ENCODE assay signal across 1 cellular context in genomic region chr15:66504563-66505429, GRCh38.
TF ChIP-seq lines count a peak whose summit lies in the region.

TSS of gene RPL4 (minus strand) at chr15:66504855. CDS start at chr15:66504790, 65 bp downstream.
TSS of gene ZWILCH (plus strand) at chr15:66505326. CDS start at chr15:66505339, 13 bp downstream.

TF ChIP-seq in K562, 482 proteins besides CTCF, POLR2A, EP300 and RAD21 (continued from another document and continues in another):
- TF ChIP-seq, protein P1, sequence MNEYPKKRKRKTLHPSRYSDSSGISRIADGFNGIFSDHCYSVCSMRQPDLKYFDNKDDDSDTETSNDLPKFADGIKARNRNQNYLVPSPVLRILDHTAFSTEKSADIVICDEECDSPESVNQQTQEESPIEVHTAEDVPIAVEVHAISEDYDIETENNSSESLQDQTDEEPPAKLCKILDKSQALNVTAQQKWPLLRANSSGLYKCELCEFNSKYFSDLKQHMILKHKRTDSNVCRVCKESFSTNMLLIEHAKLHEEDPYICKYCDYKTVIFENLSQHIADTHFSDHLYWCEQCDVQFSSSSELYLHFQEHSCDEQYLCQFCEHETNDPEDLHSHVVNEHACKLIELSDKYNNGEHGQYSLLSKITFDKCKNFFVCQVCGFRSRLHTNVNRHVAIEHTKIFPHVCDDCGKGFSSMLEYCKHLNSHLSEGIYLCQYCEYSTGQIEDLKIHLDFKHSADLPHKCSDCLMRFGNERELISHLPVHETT (CRISPR knock-in tag; conservative IDR thresholded peaks at IDR 0.05 in 1 of 2, IDR thresholded peaks at IDR 0.05 in 1 of 2), result peak in 1 of 2 experiments; percentile 65; a peak in 1 of 4 replicates
- TF ChIP-seq CREBBP (IDR thresholded peaks at IDR 0.05; ENCODE audit: low read depth, low read length) (no peak), ZNF274 (IDR thresholded peaks at IDR 0.05; ENCODE audit: borderline replicate concordance, low read depth, low read length) (no peak), VEZF1 (CRISPR knock-in tag; IDR thresholded peaks at IDR 0.05) (peak; percentile 79), MYNN (IDR thresholded peaks at IDR 0.05) (peak; percentile 78; the same call in 1 of the 2 replicates), MYNN (CRISPR knock-in tag; IDR thresholded peaks at IDR 0.05) (no peak), SMARCB1 (IDR thresholded peaks at IDR 0.05; ENCODE audit: insufficient read length, low read depth) (no peak), ZNF785 (CRISPR knock-in tag; IDR thresholded peaks at IDR 0.05) (no peak), POLR2AphosphoS2 (IDR thresholded peaks at IDR 0.05; ENCODE audit: low read length) (peak; percentile 71; the same call in 1 of the 2 replicates), ZNF408 (CRISPR knock-in tag; IDR thresholded peaks at IDR 0.05; ENCODE audit: low read depth) (no peak), ZEB2 (IDR thresholded peaks at IDR 0.05) (no peak), L3MBTL2 (IDR thresholded peaks at IDR 0.05) (no peak; the same call in none of the 2 replicates), ETV1 (tag; conservative IDR thresholded peaks at IDR 0.05; ENCODE audit: low read depth) (peak; percentile 72), ZNF780A (CRISPR knock-in tag; IDR thresholded peaks at IDR 0.05) (peak; percentile 50; the same call in 1 of the 2 replicates), ZNF282 (CRISPR knock-in tag; IDR thresholded peaks at IDR 0.05) (no peak), TARDBP (IDR thresholded peaks at IDR 0.05) (peak; percentile 57; the same call in 1 of the 2 replicates), ZNF280A (IDR thresholded peaks at IDR 0.05; ENCODE audit: low read depth, partially characterized antibody) (no peak), ZNF184 (CRISPR knock-in tag; IDR thresholded peaks at IDR 0.05) (no peak), GMEB1 (CRISPR knock-in tag; IDR thresholded peaks at IDR 0.05) (no peak), GABPA (tag; conservative IDR thresholded peaks at IDR 0.05; ENCODE audit: low read depth) (peak; percentile 99), ZNF280B (CRISPR knock-in tag; IDR thresholded peaks at IDR 0.05) (no peak), ZNF224 (CRISPR knock-in tag; IDR thresholded peaks at IDR 0.05) (no peak)
- TF ChIP-seq, protein P2, sequence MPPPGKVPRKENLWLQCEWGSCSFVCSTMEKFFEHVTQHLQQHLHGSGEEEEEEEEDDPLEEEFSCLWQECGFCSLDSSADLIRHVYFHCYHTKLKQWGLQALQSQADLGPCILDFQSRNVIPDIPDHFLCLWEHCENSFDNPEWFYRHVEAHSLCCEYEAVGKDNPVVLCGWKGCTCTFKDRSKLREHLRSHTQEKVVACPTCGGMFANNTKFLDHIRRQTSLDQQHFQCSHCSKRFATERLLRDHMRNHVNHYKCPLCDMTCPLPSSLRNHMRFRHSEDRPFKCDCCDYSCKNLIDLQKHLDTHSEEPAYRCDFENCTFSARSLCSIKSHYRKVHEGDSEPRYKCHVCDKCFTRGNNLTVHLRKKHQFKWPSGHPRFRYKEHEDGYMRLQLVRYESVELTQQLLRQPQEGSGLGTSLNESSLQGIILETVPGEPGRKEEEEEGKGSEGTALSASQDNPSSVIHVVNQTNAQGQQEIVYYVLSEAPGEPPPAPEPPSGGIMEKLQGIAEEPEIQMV (tag; conservative IDR thresholded peaks at IDR 0.05; ENCODE audit: low read depth), result no peak
- TF ChIP-seq, protein P3, sequence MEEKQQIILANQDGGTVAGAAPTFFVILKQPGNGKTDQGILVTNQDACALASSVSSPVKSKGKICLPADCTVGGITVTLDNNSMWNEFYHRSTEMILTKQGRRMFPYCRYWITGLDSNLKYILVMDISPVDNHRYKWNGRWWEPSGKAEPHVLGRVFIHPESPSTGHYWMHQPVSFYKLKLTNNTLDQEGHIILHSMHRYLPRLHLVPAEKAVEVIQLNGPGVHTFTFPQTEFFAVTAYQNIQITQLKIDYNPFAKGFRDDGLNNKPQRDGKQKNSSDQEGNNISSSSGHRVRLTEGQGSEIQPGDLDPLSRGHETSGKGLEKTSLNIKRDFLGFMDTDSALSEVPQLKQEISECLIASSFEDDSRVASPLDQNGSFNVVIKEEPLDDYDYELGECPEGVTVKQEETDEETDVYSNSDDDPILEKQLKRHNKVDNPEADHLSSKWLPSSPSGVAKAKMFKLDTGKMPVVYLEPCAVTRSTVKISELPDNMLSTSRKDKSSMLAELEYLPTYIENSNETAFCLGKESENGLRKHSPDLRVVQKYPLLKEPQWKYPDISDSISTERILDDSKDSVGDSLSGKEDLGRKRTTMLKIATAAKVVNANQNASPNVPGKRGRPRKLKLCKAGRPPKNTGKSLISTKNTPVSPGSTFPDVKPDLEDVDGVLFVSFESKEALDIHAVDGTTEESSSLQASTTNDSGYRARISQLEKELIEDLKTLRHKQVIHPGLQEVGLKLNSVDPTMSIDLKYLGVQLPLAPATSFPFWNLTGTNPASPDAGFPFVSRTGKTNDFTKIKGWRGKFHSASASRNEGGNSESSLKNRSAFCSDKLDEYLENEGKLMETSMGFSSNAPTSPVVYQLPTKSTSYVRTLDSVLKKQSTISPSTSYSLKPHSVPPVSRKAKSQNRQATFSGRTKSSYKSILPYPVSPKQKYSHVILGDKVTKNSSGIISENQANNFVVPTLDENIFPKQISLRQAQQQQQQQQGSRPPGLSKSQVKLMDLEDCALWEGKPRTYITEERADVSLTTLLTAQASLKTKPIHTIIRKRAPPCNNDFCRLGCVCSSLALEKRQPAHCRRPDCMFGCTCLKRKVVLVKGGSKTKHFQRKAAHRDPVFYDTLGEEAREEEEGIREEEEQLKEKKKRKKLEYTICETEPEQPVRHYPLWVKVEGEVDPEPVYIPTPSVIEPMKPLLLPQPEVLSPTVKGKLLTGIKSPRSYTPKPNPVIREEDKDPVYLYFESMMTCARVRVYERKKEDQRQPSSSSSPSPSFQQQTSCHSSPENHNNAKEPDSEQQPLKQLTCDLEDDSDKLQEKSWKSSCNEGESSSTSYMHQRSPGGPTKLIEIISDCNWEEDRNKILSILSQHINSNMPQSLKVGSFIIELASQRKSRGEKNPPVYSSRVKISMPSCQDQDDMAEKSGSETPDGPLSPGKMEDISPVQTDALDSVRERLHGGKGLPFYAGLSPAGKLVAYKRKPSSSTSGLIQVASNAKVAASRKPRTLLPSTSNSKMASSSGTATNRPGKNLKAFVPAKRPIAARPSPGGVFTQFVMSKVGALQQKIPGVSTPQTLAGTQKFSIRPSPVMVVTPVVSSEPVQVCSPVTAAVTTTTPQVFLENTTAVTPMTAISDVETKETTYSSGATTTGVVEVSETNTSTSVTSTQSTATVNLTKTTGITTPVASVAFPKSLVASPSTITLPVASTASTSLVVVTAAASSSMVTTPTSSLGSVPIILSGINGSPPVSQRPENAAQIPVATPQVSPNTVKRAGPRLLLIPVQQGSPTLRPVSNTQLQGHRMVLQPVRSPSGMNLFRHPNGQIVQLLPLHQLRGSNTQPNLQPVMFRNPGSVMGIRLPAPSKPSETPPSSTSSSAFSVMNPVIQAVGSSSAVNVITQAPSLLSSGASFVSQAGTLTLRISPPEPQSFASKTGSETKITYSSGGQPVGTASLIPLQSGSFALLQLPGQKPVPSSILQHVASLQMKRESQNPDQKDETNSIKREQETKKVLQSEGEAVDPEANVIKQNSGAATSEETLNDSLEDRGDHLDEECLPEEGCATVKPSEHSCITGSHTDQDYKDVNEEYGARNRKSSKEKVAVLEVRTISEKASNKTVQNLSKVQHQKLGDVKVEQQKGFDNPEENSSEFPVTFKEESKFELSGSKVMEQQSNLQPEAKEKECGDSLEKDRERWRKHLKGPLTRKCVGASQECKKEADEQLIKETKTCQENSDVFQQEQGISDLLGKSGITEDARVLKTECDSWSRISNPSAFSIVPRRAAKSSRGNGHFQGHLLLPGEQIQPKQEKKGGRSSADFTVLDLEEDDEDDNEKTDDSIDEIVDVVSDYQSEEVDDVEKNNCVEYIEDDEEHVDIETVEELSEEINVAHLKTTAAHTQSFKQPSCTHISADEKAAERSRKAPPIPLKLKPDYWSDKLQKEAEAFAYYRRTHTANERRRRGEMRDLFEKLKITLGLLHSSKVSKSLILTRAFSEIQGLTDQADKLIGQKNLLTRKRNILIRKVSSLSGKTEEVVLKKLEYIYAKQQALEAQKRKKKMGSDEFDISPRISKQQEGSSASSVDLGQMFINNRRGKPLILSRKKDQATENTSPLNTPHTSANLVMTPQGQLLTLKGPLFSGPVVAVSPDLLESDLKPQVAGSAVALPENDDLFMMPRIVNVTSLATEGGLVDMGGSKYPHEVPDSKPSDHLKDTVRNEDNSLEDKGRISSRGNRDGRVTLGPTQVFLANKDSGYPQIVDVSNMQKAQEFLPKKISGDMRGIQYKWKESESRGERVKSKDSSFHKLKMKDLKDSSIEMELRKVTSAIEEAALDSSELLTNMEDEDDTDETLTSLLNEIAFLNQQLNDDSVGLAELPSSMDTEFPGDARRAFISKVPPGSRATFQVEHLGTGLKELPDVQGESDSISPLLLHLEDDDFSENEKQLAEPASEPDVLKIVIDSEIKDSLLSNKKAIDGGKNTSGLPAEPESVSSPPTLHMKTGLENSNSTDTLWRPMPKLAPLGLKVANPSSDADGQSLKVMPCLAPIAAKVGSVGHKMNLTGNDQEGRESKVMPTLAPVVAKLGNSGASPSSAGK (IDR thresholded peaks at IDR 0.05), result no peak; the same call in 1 of the 2 replicates
- TF ChIP-seq, protein P4, sequence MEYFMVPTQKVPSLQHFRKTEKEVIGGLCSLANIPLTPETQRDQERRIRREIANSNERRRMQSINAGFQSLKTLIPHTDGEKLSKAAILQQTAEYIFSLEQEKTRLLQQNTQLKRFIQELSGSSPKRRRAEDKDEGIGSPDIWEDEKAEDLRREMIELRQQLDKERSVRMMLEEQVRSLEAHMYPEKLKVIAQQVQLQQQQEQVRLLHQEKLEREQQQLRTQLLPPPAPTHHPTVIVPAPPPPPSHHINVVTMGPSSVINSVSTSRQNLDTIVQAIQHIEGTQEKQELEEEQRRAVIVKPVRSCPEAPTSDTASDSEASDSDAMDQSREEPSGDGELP (CRISPR knock-in tag; IDR thresholded peaks at IDR 0.05; ENCODE audit: borderline replicate concordance), result peak; percentile 60; the same call in 1 of the 2 replicates
- TF ChIP-seq, protein P5, sequence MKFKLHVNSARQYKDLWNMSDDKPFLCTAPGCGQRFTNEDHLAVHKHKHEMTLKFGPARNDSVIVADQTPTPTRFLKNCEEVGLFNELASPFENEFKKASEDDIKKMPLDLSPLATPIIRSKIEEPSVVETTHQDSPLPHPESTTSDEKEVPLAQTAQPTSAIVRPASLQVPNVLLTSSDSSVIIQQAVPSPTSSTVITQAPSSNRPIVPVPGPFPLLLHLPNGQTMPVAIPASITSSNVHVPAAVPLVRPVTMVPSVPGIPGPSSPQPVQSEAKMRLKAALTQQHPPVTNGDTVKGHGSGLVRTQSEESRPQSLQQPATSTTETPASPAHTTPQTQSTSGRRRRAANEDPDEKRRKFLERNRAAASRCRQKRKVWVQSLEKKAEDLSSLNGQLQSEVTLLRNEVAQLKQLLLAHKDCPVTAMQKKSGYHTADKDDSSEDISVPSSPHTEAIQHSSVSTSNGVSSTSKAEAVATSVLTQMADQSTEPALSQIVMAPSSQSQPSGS (CRISPR knock-in tag; IDR thresholded peaks at IDR 0.05), result no peak
- TF ChIP-seq, protein P6, sequence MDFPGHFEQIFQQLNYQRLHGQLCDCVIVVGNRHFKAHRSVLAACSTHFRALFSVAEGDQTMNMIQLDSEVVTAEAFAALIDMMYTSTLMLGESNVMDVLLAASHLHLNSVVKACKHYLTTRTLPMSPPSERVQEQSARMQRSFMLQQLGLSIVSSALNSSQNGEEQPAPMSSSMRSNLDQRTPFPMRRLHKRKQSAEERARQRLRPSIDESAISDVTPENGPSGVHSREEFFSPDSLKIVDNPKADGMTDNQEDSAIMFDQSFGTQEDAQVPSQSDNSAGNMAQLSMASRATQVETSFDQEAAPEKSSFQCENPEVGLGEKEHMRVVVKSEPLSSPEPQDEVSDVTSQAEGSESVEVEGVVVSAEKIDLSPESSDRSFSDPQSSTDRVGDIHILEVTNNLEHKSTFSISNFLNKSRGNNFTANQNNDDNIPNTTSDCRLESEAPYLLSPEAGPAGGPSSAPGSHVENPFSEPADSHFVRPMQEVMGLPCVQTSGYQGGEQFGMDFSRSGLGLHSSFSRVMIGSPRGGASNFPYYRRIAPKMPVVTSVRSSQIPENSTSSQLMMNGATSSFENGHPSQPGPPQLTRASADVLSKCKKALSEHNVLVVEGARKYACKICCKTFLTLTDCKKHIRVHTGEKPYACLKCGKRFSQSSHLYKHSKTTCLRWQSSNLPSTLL (IDR thresholded peaks at IDR 0.05), result no peak
